In genomic region chr3:108202080-108202479, GRCh38 we compare ENCODE assay signal across 19 cellular contexts. TPM values are rescaled to one million over a fixed set of nuclear protein-coding genes. Genes with fewer than 3 reads are reported as not detected.
DNase-seq lines count a peak whose midpoint lies in the region; ATAC-seq and TF ChIP-seq lines count a peak whose summit lies in the region.
"Had no signal": no experiment of that assay in that cellular context is flagged by ENCODE, and none has a peak within 500 bp of the region (broad histone marks: within the 10 kb centered on the region; RNA-seq: fewer than 3 reads in every experiment).

No MANE protein-coding gene starts in this region.

- H3K9me3 ChIP-seq in mesenchymal stem cell (ENCODE audit: control insufficient read depth, low read length), result no peaks in the 10 kb centered on the region
- H3K9me3 ChIP-seq: adrenal gland, prostate gland, transverse colon had no signal

- H3K18ac ChIP-seq in mesenchymal stem cell (ENCODE audit: low read depth in 1 of 2, low read length in 2 of 2), result no peak overlapping the region

- peaks cover 2% of the 10 kb centered on the region for H3K79me1 ChIP-seq in mesenchymal stem cell (replicated peaks; ENCODE audit: low read length, poor library complexity, severe bottlenecking)

- H2AFZ ChIP-seq in mesenchymal stem cell (ENCODE audit: low read depth, low read length), result no peak overlapping the region

- H3K4me3 ChIP-seq in GM12865 (ENCODE audit: low read depth, low read length) (no peak overlapping the region), mesenchymal stem cell (ENCODE audit: insufficient read depth in 1 of 2, low read depth in 1 of 2, low read length in 2 of 2) (no peak overlapping the region)
- H3K4me3 ChIP-seq: adrenal gland, coronary artery, prostate gland, transverse colon had no signal

- H2BK12ac ChIP-seq in mesenchymal stem cell (ENCODE audit: low read length in 2 of 2), result no peak overlapping the region

- no peak overlapping the region for H3K4ac ChIP-seq in mesenchymal stem cell (ENCODE audit: low read depth in 1 of 2, low read length in 2 of 2)

- no peak overlapping the region for H3K9ac ChIP-seq in mesenchymal stem cell (ENCODE audit: low read length)
- H3K9ac ChIP-seq: KMS-11 had no signal

- no peak overlapping the region for H2BK15ac ChIP-seq in mesenchymal stem cell (ENCODE audit: low read depth, poor library complexity, severe bottlenecking)

- DNase-seq in GM12865 (ENCODE audit: low read depth) (peak; percentile 18), NCI-H526 treated with DMSO at 0.1 percent for 48 hours (lab: John Stamatoyannopoulos, UW) (peak; percentile 77), mesenchymal stem cell (no peak), DMS153 treated with DMSO at 0.1 percent for 48 hours (lab: John Stamatoyannopoulos, UW; ENCODE audit: unreplicated experiment) (no peak), NCI-H1694 (lab: John Stamatoyannopoulos, UW) (no peak), NCI-H2029 treated with DMSO at 0.1 percent for 48 hours (lab: John Stamatoyannopoulos, UW) (no peak), NCI-H1417 (lab: John Stamatoyannopoulos, UW) (no peak)
- DNase-seq: C1 segment of cervical spinal cord, hippocampal formation, NCI-H1436, NCI-H510A treated with DMSO at 0.1 percent for 48 hours, PC-3, transverse colon had no signal

- no peaks in the 10 kb centered on the region for H3K27me3 ChIP-seq in mesenchymal stem cell (ENCODE audit: control insufficient read depth in 1 of 2, insufficient read depth in 1 of 2, low read length in 2 of 2)
- H3K27me3 ChIP-seq: adrenal gland, transverse colon had no signal

- no peak overlapping the region for H4K91ac ChIP-seq in mesenchymal stem cell (ENCODE audit: low read length)

- no peak overlapping the region for H3K27ac ChIP-seq in mesenchymal stem cell (ENCODE audit: low read length, poor library complexity, severe bottlenecking)
- H3K27ac ChIP-seq: adrenal gland, coronary artery, KMS-11, prostate gland, transverse colon, VCaP had no signal

- H2BK5ac ChIP-seq in mesenchymal stem cell (ENCODE audit: low read depth, low read length, poor library complexity, severe bottlenecking), result no peak overlapping the region

- H3K4me1 ChIP-seq in mesenchymal stem cell (ENCODE audit: control insufficient read depth, insufficient read depth, low read depth, low read length), result peaks cover 2% of the 10 kb centered on the region
- H3K4me1 ChIP-seq: adrenal gland, prostate gland, transverse colon had no signal

- WGBS in mesenchymal stem cell, result 98% methylated on average over 4 of the region's 4 CpGs

- H3K36me3 ChIP-seq in mesenchymal stem cell (ENCODE audit: control insufficient read depth in 1 of 2, insufficient read depth in 2 of 2, low read depth in 1 of 2, low read length in 2 of 2), result peaks cover 2 to 32% of the 10 kb centered on the region in 2 experiments
- H3K36me3 ChIP-seq: prostate gland, transverse colon had no signal

- peak overlapping the region; percentile 71 for H4K8ac ChIP-seq in mesenchymal stem cell (ENCODE audit: low read length)

- H3K23ac ChIP-seq in mesenchymal stem cell (ENCODE audit: low read length in 2 of 2), result no peak overlapping the region

- H3K14ac ChIP-seq in mesenchymal stem cell (ENCODE audit: low read length in 2 of 2), result no peak overlapping the region

- H3K4me2 ChIP-seq in mesenchymal stem cell (ENCODE audit: low read length, poor library complexity, severe bottlenecking), result no peak overlapping the region
- H3K4me2 ChIP-seq: KMS-11 had no signal

- no peak for TF ChIP-seq CTCF in GM12865 (IDR thresholded peaks at IDR 0.05; ENCODE audit: insufficient read depth, low read depth, low read length, missing control alignments)

- no peak overlapping the region for H2AK5ac ChIP-seq in mesenchymal stem cell (ENCODE audit: low read length, severe bottlenecking)

- no peak overlapping the region for H2BK120ac ChIP-seq in mesenchymal stem cell (ENCODE audit: low read depth, low read length)

- peak; percentile 48 for ATAC-seq in GM21529 (IDR thresholded peaks at IDR 0.05; ENCODE audit: unreplicated experiment)
- ATAC-seq: PC-3 had no signal

RNA-seq across cellular contexts. Expression of gene IFT57, which starts 20.1 kb away (rescaled TPM):
- 29.6 TPM for polyA plus RNA-seq in mesenchymal stem cell (2013, experiment 1 of 2)
- polyA plus RNA-seq in mesenchymal stem cell (2013, experiment 2 of 2), result 31.0 TPM

Comparison
In these comparisons a context has a peak if more than half of its experiments do, and no peak if none do; other contexts are left out.
1. DNase-seq: peak in GM12865 (single experiment) and NCI-H526 treated with DMSO at 0.1 percent for 48 hours (single experiment); none in mesenchymal stem cell (single experiment), DMS153 treated with DMSO at 0.1 percent for 48 hours (single experiment), NCI-H1694 (single experiment), NCI-H2029 treated with DMSO at 0.1 percent for 48 hours (single experiment) and NCI-H1417 (0 of 3).